Comparison of ENCODE assay signal across 21 cellular contexts in the genomic region with DNA sequence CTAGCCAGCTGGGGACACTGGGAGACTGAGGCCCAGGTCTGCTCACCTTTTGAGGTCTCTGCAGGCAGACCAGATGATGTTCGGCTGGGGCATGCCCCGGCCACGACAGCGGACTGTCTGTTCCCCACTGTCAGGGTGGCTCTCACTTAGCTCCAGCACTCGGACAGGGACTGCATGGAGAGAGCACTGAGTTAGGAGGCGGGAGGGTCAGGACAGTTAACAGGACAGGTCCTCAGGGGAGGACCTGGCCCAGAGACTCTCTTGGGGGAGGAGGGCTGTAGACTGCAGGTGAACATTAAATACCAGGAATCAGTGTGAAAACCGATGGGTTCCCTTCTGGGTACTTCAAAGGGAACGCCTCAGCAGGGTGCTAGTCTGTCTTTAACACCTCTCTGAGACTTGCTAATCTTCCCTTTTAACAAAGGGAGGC. TPM values are rescaled to one million over a fixed set of nuclear protein-coding genes. Genes with fewer than 3 reads are reported as not detected.
A peak's percentile ranks its signal among the peaks of the same experiment; 100 is the strongest.
DNase-seq lines count a peak whose midpoint lies in the region; ATAC-seq, FAIRE-seq and TF ChIP-seq lines count a peak whose summit lies in the region.
"Had no signal": no experiment of that assay in that cellular context is flagged by ENCODE, and none has a peak within 500 bp of the region (broad histone marks: within the 10 kb centered on the region; RNA-seq: fewer than 3 reads in every experiment).

No MANE protein-coding gene starts in this region.

- TF ChIP-seq POLR2A in H1 (IDR thresholded peaks at IDR 0.05; ENCODE audit: control extremely low read depth in 1 of 2, low read depth in 2 of 2, low read length in 2 of 2) = no peak

- H2BK20ac ChIP-seq in H1 (ENCODE audit: low read length) = no peak overlapping the region

- H4K8ac ChIP-seq in H1 (ENCODE audit: extremely low read depth, insufficient read depth, low read length) = no peak overlapping the region

- H3K79me1 ChIP-seq in H1 (ENCODE audit: low read depth, low read length) = no peaks in the 10 kb centered on the region

- H3K36me3 ChIP-seq in H1 (ENCODE audit: control insufficient read depth in 2 of 4, insufficient read depth in 4 of 4, low read length in 3 of 4) = no peaks in the 10 kb centered on the region
- peaks cover 0 to 2% (median 0%) of the 10 kb centered on the region in 4 donors for H3K36me3 ChIP-seq in liver (ENCODE audit: control insufficient read depth in 4 of 4, insufficient read depth in 3 of 4, low read depth in 1 of 4, low read length in 3 of 4)
- no peaks in the 10 kb centered on the region for H3K36me3 ChIP-seq in Caco-2 (ENCODE audit: control insufficient read depth, insufficient read depth, low read length)

- H2AFZ ChIP-seq in H1 (ENCODE audit: low read length) = no peak overlapping the region

- H3K9me3 ChIP-seq in H1 (ENCODE audit: insufficient read depth in 2 of 2, low read depth in 1 of 2, low read length in 1 of 2) (no peaks in the 10 kb centered on the region), liver (ENCODE audit: control insufficient read depth in 4 of 4, low read length in 3 of 4) (no peaks in the 10 kb centered on the region), Caco-2 (no peaks in the 10 kb centered on the region)
- H3K9me3 ChIP-seq: upper lobe of left lung had no signal

- CTCF ChIA-PET in H1 (lab: Charles Lee; ENCODE audit: partially characterized antibody) (interaction anchor here (0.7 to 16.9 kb wide), 33 partner anchors 8 to 266 kb away, joined by 3 to 188 read pairs (median 4); no protein-coding TSS in a partner anchor), Caco-2 (lab: Charles Lee) (interaction anchor here (0.7 to 2.6 kb wide), 3 partner anchors 43 to 88 kb away, joined by 3 to 7 read pairs (median 4); no protein-coding TSS in a partner anchor)

- peaks cover 0 to 9% of the 10 kb centered on the region in 2 experiments for H4K20me1 ChIP-seq in H1 (replicated peaks in 1 of 2; ENCODE audit: control insufficient read depth in 1 of 2, insufficient read depth in 2 of 2, low read length in 2 of 2)

- no peak overlapping the region for H4K5ac ChIP-seq in H1 (ENCODE audit: insufficient read length, low read depth, low read length)

- H2BK120ac ChIP-seq in H1 (replicated peaks; ENCODE audit: low read depth, low read length) = no peak overlapping the region

- H3K4me2 ChIP-seq in H1 (ENCODE audit: insufficient read depth in 1 of 2, low read depth in 2 of 2, low read length in 2 of 2) = no peak overlapping the region

- H3K9ac ChIP-seq in H1 (replicated peaks in 1 of 4; ENCODE audit: extremely low read depth in 1 of 4, low read depth in 3 of 4, low read length in 3 of 4) = no peak overlapping the region
- no peak overlapping the region for H3K9ac ChIP-seq in liver (ENCODE audit: low read depth in 1 of 2, low read length in 2 of 2)

- no peaks in the 10 kb centered on the region for H3K23me2 ChIP-seq in H1 (ENCODE audit: low read depth, low read length)

- no TSS peak for BruUV-seq in Caco-2 (replicated peaks; lab: Mats Ljungman, UMichigan)

- H3K27ac Mint-ChIP-seq in natural killer cell (peak overlapping the region; percentile 45 to 74), Caco-2 (ENCODE audit: unreplicated experiment) (no peak overlapping the region)
- no peak overlapping the region for H3K27ac Mint-ChIP-seq in natural killer cell treated with Interleukin-12 subunit alpha and Interleukin-12 subunit beta and Interleukin-15 and Interleukin-18, amount 100 ng/mL, for 72 hours
- no peak overlapping the region for H3K27ac Mint-ChIP-seq in activated T-helper 1 cell treated with anti-CD3 and anti-CD28 coated beads, Interleukin-12 subunit alpha, Interleukin-12 subunit beta, Interleukin-2, Interleukin-4 antibody, amounts not matched to agents 30 ng/mL and 10 ng/mL and 1 ng/mL, durations not matched to agents 14 hours and 24 hours and 36 hours
- H3K27ac Mint-ChIP-seq: activated B cell treated with CpG ODN at 0.5 μM for 24 hours; activated naive CD8-positive, alpha-beta T cell treated with anti-CD3 and anti-CD28 coated beads, Interleukin-2, amount 50 U/mL, for 24 hours; activated T-helper 2 cell treated with anti-CD3 and anti-CD28 coated beads, Interferon-gamma antibody, Interleukin-2, Interleukin-4, amounts not matched to agents 10 μg/mL and 5 μg/mL and 100 μg/mL, durations not matched to agents 14 hours and 24 hours and 36 hours; T-helper 17 cell had no signal

- H3K4me1 ChIP-seq in H1 (replicated peaks in 1 of 4; ENCODE audit: control insufficient read depth in 3 of 4, insufficient read depth in 4 of 4, low read length in 3 of 4) (peaks cover 5 to 12% (median 6%) of the 10 kb centered on the region in 4 experiments; a peak in 6 of 7 replicates), liver (ENCODE audit: control insufficient read depth in 4 of 4, insufficient read depth in 4 of 4, low read length in 3 of 4) (peaks cover 0 to 33% (median 21%) of the 10 kb centered on the region in 4 donors), Caco-2 (peaks cover 10% of the 10 kb centered on the region)

- TF ChIP-seq EP300 in H1 (IDR thresholded peaks at IDR 0.05; ENCODE audit: borderline replicate concordance in 1 of 2, low read depth in 2 of 2, low read length in 2 of 2) = no peak

- H4K91ac ChIP-seq in H1 (replicated peaks; ENCODE audit: insufficient read length, low read length) = no peak overlapping the region

- no peak overlapping the region for H2AK5ac ChIP-seq in H1 (ENCODE audit: low read depth, low read length)

- no peak for DNase-seq in natural killer cell
- DNase-seq in natural killer cell treated with Interleukin-12 subunit alpha and Interleukin-12 subunit beta and Interleukin-15 and Interleukin-18, amount 100 ng/mL, for 72 hours (ENCODE audit: low spot score) = no peak
- DNase-seq in H1 (ENCODE audit: low read depth in 1 of 2, low spot score in 2 of 2) = no peak
- DNase-seq in activated T-helper 1 cell treated with anti-CD3 and anti-CD28 coated beads, Interleukin-12 subunit alpha, Interleukin-12 subunit beta, Interleukin-2, Interleukin-4 antibody, amounts not matched to agents 30 ng/mL and 10 ng/mL and 1 ng/mL, durations not matched to agents 14 hours and 24 hours and 36 hours (ENCODE audit: low spot score) = no peak
- no peak for DNase-seq in Caco-2
- DNase-seq: GOT3, NCI-H510A, T-helper 17 cell had no signal

- H2BK12ac ChIP-seq in H1 (ENCODE audit: low read depth, low read length) = no peak overlapping the region

- H3K27me3 ChIP-seq in H1 (replicated peaks in 1 of 4; ENCODE audit: control insufficient read depth in 3 of 4, extremely low read depth in 1 of 4, insufficient read depth in 3 of 4, low read length in 3 of 4) = peaks cover 0 to 5% (median 3%) of the 10 kb centered on the region in 4 experiments; a peak in 3 of 7 replicates
- no peaks in the 10 kb centered on the region for H3K27me3 ChIP-seq in liver (ENCODE audit: control insufficient read depth in 4 of 4, insufficient read depth in 4 of 4, low read length in 3 of 4)
- H3K27me3 ChIP-seq in Caco-2 (replicated peaks; ENCODE audit: control insufficient read depth, insufficient read depth, low read length) = no peaks in the 10 kb centered on the region
- H3K27me3 ChIP-seq: upper lobe of left lung had no signal

- H3K27ac ChIP-seq in H1 (ENCODE audit: low read depth, low read length) (no peak overlapping the region), liver (ENCODE audit: low read depth in 1 of 2, low read length in 2 of 2) (peak overlapping the region; percentile 65 to 66)

- peak; percentile 52 to 78 (median 65) for ATAC-seq in natural killer cell
- ATAC-seq in natural killer cell treated with Interleukin-12 subunit alpha and Interleukin-12 subunit beta and Interleukin-15 and Interleukin-18, amount 100 ng/mL, for 72 hours = no peak
- ATAC-seq in HG02610 (IDR thresholded peaks at IDR 0.05; ENCODE audit: unreplicated experiment) = no peak
- ATAC-seq in HG03095 (IDR thresholded peaks at IDR 0.05; ENCODE audit: unreplicated experiment) = no peak

- no peak; a peak in 1 of 4 replicates for TF ChIP-seq RAD21 in H1 (IDR thresholded peaks at IDR 0.05 in 1 of 2, conservative IDR thresholded peaks at IDR 0.05 in 1 of 2; ENCODE audit: low read depth in 2 of 2, low read length in 2 of 2)
- TF ChIP-seq RAD21 in liver (IDR thresholded peaks at IDR 0.05) = no peak

- no peak overlapping the region for H2BK15ac ChIP-seq in H1 (ENCODE audit: low read length)

- no peaks in the 10 kb centered on the region for H3K36me3 Mint-ChIP-seq in natural killer cell
- no peaks in the 10 kb centered on the region for H3K36me3 Mint-ChIP-seq in natural killer cell treated with Interleukin-12 subunit alpha and Interleukin-12 subunit beta and Interleukin-15 and Interleukin-18, amount 100 ng/mL, for 72 hours
- H3K36me3 Mint-ChIP-seq in activated T-helper 1 cell treated with anti-CD3 and anti-CD28 coated beads, Interleukin-12 subunit alpha, Interleukin-12 subunit beta, Interleukin-2, Interleukin-4 antibody, amounts not matched to agents 30 ng/mL and 10 ng/mL and 1 ng/mL, durations not matched to agents 14 hours and 24 hours and 36 hours (ENCODE audit: low read depth) = no peaks in the 10 kb centered on the region
- no peaks in the 10 kb centered on the region for H3K36me3 Mint-ChIP-seq in Caco-2 (ENCODE audit: insufficient read depth, unreplicated experiment)
- H3K36me3 Mint-ChIP-seq: CD4-positive, alpha-beta memory T cell had no signal

- FAIRE-seq in H1 (lab: Jason Lieb, UNC) = no peak
- FAIRE-seq: bronchial epithelial cell had no signal

- H3K23ac ChIP-seq in H1 (ENCODE audit: insufficient read length) = no peak overlapping the region

- H3K4me1 Mint-ChIP-seq in natural killer cell = peaks cover 21 to 43% of the 10 kb centered on the region in 2 donors
- peaks cover 21 to 26% of the 10 kb centered on the region in 2 donors for H3K4me1 Mint-ChIP-seq in natural killer cell treated with Interleukin-12 subunit alpha and Interleukin-12 subunit beta and Interleukin-15 and Interleukin-18, amount 100 ng/mL, for 72 hours (ENCODE audit: low read depth in 2 of 2)
- H3K4me1 Mint-ChIP-seq in activated T-helper 1 cell treated with anti-CD3 and anti-CD28 coated beads, Interleukin-12 subunit alpha, Interleukin-12 subunit beta, Interleukin-2, Interleukin-4 antibody, amounts not matched to agents 30 ng/mL and 10 ng/mL and 1 ng/mL, durations not matched to agents 14 hours and 24 hours and 36 hours (ENCODE audit: low read depth) = peaks cover 5% of the 10 kb centered on the region
- peaks cover 9% of the 10 kb centered on the region for H3K4me1 Mint-ChIP-seq in Caco-2 (ENCODE audit: low read depth, unreplicated experiment)
- H3K4me1 Mint-ChIP-seq: activated B cell treated with CpG ODN at 0.5 μM for 24 hours; activated naive CD8-positive, alpha-beta T cell treated with anti-CD3 and anti-CD28 coated beads, Interleukin-2, amount 50 U/mL, for 24 hours; CD4-positive, alpha-beta memory T cell had no signal

- 80% methylated on average over 8 of the region's 8 CpGs; no CpG with 5 or more reads in 1 of the 2 experiments for WGBS in H1 (ENCODE audit: extremely low coverage in 1 of 2, insufficient coverage in 1 of 2, insufficient read length in 1 of 2, insufficient replicate concordance in 2 of 2, low coverage in 1 of 2, low lambda C conversion rate in 2 of 2, missing lambda C conversion rate in 1 of 2), 2 experiments
- WGBS in liver = 83% methylated on average over 8 of the region's 8 CpGs

- no peak for TF ChIP-seq CTCF in natural killer cell (IDR thresholded peaks at IDR 0.05)
- TF ChIP-seq CTCF in H1 (IDR thresholded peaks at IDR 0.05; ENCODE audit: control extremely low read depth in 1 of 3, insufficient read depth in 1 of 3, low read depth in 1 of 3, low read length in 3 of 3) = no peak
- TF ChIP-seq CTCF in liver (IDR thresholded peaks at IDR 0.05; ENCODE audit: low read depth, low read length, missing input control) = no peak
- no peak for TF ChIP-seq CTCF in Caco-2 (IDR thresholded peaks at IDR 0.05; ENCODE audit: insufficient read depth in 1 of 2, low read depth in 1 of 2, low read length in 1 of 2, severe bottlenecking in 1 of 2, unreplicated experiment in 1 of 2)

- H3K14ac ChIP-seq in H1 (ENCODE audit: insufficient read length) = no peak overlapping the region

- H3K9me3 Mint-ChIP-seq in natural killer cell (no peaks in the 10 kb centered on the region), Caco-2 (ENCODE audit: unreplicated experiment) (no peaks in the 10 kb centered on the region)
- H3K9me3 Mint-ChIP-seq in natural killer cell treated with Interleukin-12 subunit alpha and Interleukin-12 subunit beta and Interleukin-15 and Interleukin-18, amount 100 ng/mL, for 72 hours = no peaks in the 10 kb centered on the region
- H3K9me3 Mint-ChIP-seq in activated T-helper 1 cell treated with anti-CD3 and anti-CD28 coated beads, Interleukin-12 subunit alpha, Interleukin-12 subunit beta, Interleukin-2, Interleukin-4 antibody, amounts not matched to agents 30 ng/mL and 10 ng/mL and 1 ng/mL, durations not matched to agents 14 hours and 24 hours and 36 hours = no peaks in the 10 kb centered on the region
- H3K9me3 Mint-ChIP-seq: activated B cell treated with CpG ODN at 0.5 μM for 24 hours; activated naive CD8-positive, alpha-beta T cell treated with anti-CD3 and anti-CD28 coated beads, Interleukin-2, amount 50 U/mL, for 24 hours; activated T-helper 2 cell treated with anti-CD3 and anti-CD28 coated beads, Interferon-gamma antibody, Interleukin-2, Interleukin-4, amounts not matched to agents 10 μg/mL and 5 μg/mL and 100 μg/mL, durations not matched to agents 14 hours and 24 hours and 36 hours; CD4-positive, alpha-beta memory T cell; mesothelial cell of epicardium had no signal

- H3K56ac ChIP-seq in H1 (replicated peaks; ENCODE audit: insufficient read length, low read depth, low read length) = no peak overlapping the region

- no peak overlapping the region for H3K4me3 ChIP-seq in H1 (ENCODE audit: extremely low read depth in 1 of 4, insufficient read depth in 2 of 4, low read depth in 3 of 4, low read length in 4 of 4)
- H3K4me3 ChIP-seq in liver (ENCODE audit: low read depth in 1 of 3, low read length in 3 of 3) = no peak overlapping the region
- no peak overlapping the region for H3K4me3 ChIP-seq in Caco-2 (ENCODE audit: low read depth, low read length)

- POLR2A ChIA-PET in H1 (lab: Charles Lee; ENCODE audit: partially characterized antibody) (no interaction called here), Caco-2 (lab: Charles Lee) (no interaction called here)

- H2BK5ac ChIP-seq in H1 (ENCODE audit: low read depth, low read length) = no peak overlapping the region

- intact Hi-C loops in natural killer cell (cut with micrococcal nuclease) = loop anchor here (1.0 to 2.0 kb wide), 3 partner anchors 44 to 306 kb away; no protein-coding TSS in a partner anchor
- intact Hi-C loops in activated T-helper 1 cell treated with anti-CD3 and anti-CD28 coated beads, Interleukin-12 subunit alpha, Interleukin-12 subunit beta, Interleukin-2, Interleukin-4 antibody, amounts not matched to agents 30 ng/mL and 10 ng/mL and 1 ng/mL, durations not matched to agents 14 hours and 24 hours and 36 hours (cut with micrococcal nuclease) = loop anchor here (1.0 kb wide), 2 partner anchors 88 to 306 kb away; no protein-coding TSS in a partner anchor
- intact Hi-C loops in Caco-2 (cut with micrococcal nuclease; ENCODE audit: unreplicated experiment) = loop anchor here (1.0 kb wide), 5 partner anchors 31 to 220 kb away; no protein-coding TSS in a partner anchor

- H3K18ac ChIP-seq in H1 (ENCODE audit: extremely low read depth, low read length) = no peak overlapping the region

- H3K4ac ChIP-seq in H1 (replicated peaks; ENCODE audit: insufficient read length, low read depth, low read length) = no peak overlapping the region

- H3K4me3 Mint-ChIP-seq in natural killer cell = peak overlapping the region; percentile 0
- H3K4me3 Mint-ChIP-seq in natural killer cell treated with Interleukin-12 subunit alpha and Interleukin-12 subunit beta and Interleukin-15 and Interleukin-18, amount 100 ng/mL, for 72 hours = no peak overlapping the region
- H3K4me3 Mint-ChIP-seq in activated T-helper 1 cell treated with anti-CD3 and anti-CD28 coated beads, Interleukin-12 subunit alpha, Interleukin-12 subunit beta, Interleukin-2, Interleukin-4 antibody, amounts not matched to agents 30 ng/mL and 10 ng/mL and 1 ng/mL, durations not matched to agents 14 hours and 24 hours and 36 hours = no peak overlapping the region
- no peak overlapping the region for H3K4me3 Mint-ChIP-seq in Caco-2 (ENCODE audit: unreplicated experiment)
- H3K4me3 Mint-ChIP-seq: activated B cell treated with CpG ODN at 0.5 μM for 24 hours; activated naive CD8-positive, alpha-beta T cell treated with anti-CD3 and anti-CD28 coated beads, Interleukin-2, amount 50 U/mL, for 24 hours; CD4-positive, alpha-beta memory T cell; mesothelial cell of epicardium; T-helper 17 cell had no signal

- H3K27me3 Mint-ChIP-seq in natural killer cell (ENCODE audit: low read depth in 2 of 2) (peaks cover 0 to 3% of the 10 kb centered on the region in 2 donors), Caco-2 (ENCODE audit: insufficient read depth, unreplicated experiment) (no peaks in the 10 kb centered on the region)
- no peaks in the 10 kb centered on the region for H3K27me3 Mint-ChIP-seq in natural killer cell treated with Interleukin-12 subunit alpha and Interleukin-12 subunit beta and Interleukin-15 and Interleukin-18, amount 100 ng/mL, for 72 hours
- H3K27me3 Mint-ChIP-seq in activated T-helper 1 cell treated with anti-CD3 and anti-CD28 coated beads, Interleukin-12 subunit alpha, Interleukin-12 subunit beta, Interleukin-2, Interleukin-4 antibody, amounts not matched to agents 30 ng/mL and 10 ng/mL and 1 ng/mL, durations not matched to agents 14 hours and 24 hours and 36 hours (ENCODE audit: insufficient read depth) = peaks cover 4% of the 10 kb centered on the region
- H3K27me3 Mint-ChIP-seq: activated naive CD8-positive, alpha-beta T cell treated with anti-CD3 and anti-CD28 coated beads, Interleukin-2, amount 50 U/mL, for 24 hours had no signal

- no peaks in the 10 kb centered on the region for H3K79me2 ChIP-seq in H1 (ENCODE audit: control insufficient read depth in 1 of 2, insufficient read depth in 2 of 2, low read length in 2 of 2)

RNA-seq across cellular contexts. Expression of a gene that starts 25.1 kb away (rescaled TPM):
- 10 to 100 TPM; 44.8 to 93.1 (median 61.6) TPM for total RNA-seq in natural killer cell
- total RNA-seq in natural killer cell treated with Interleukin-12 subunit alpha and Interleukin-12 subunit beta and Interleukin-15 and Interleukin-18, amount 100 ng/mL, for 72 hours = 1 to 10 TPM; 4.4 to 9.0 TPM
- 13.7 and 15.9 TPM in 2 replicates for total RNA-seq in H1 (2021; fragmentation: NEBNext Ultra II Directional; extraction: Animal tissue kit (Norgen Biotek cat#: 25700))
- 4.2 and 5.9 TPM in 2 replicates for polyA plus RNA-seq in H1 (2011; rRNA removed)
- polyA plus RNA-seq in H1 (2011; cell fraction: cytosol; rRNA removed) = 3.6 TPM
- 12.1 TPM for polyA plus RNA-seq in H1 (2011; cell fraction: nucleus; rRNA removed)
- 4.0 to 5.6 TPM (median 5.0 TPM) in 4 replicates for polyA plus RNA-seq in H1 (2012, experiment 1 of 2)
- polyA plus RNA-seq in H1 (2012, experiment 2 of 2) = 3.9 TPM
- polyA plus RNA-seq in H1 (2013, experiment 1 of 2) = 14.2 TPM
- polyA plus RNA-seq in H1 (2013, experiment 2 of 2) = 15.0 TPM
- 15.1 and 15.7 TPM in 2 replicates for polyA minus RNA-seq in H1 (2011; rRNA and poly(A)+ RNA removed)
- 6.9 TPM for polyA minus RNA-seq in H1 (2011; cell fraction: cytosol; rRNA and poly(A)+ RNA removed)
- 21.7 TPM for polyA minus RNA-seq in H1 (2011; cell fraction: nucleus; rRNA and poly(A)+ RNA removed)
- total RNA-seq in liver = 10 to 100 TPM; 10.6 to 13.1 TPM
- 1 to 10 TPM; 5.2 to 6.1 TPM for polyA plus RNA-seq in liver
- total RNA-seq in activated T-helper 1 cell treated with anti-CD3 and anti-CD28 coated beads, Interleukin-12 subunit alpha, Interleukin-12 subunit beta, Interleukin-2, Interleukin-4 antibody, amounts not matched to agents 30 ng/mL and 10 ng/mL and 1 ng/mL, durations not matched to agents 14 hours and 24 hours and 36 hours = 0.76 and 1.0 TPM in 2 replicates
- 5.9 and 7.2 TPM in 2 replicates for total RNA-seq in Caco-2 (2022)
- total RNA-seq: CD4-positive, alpha-beta memory T cell had no signal
- polyA plus RNA-seq: CD4-positive, alpha-beta memory T cell had no signal

RNA-seq across cellular contexts. Expression of a gene that starts 36.1 kb away (rescaled TPM):
- total RNA-seq in natural killer cell (not detected), liver (not detected), Caco-2 (2022) (0.29 and 0.65 TPM in 2 replicates)
- not detected for total RNA-seq in natural killer cell treated with Interleukin-12 subunit alpha and Interleukin-12 subunit beta and Interleukin-15 and Interleukin-18, amount 100 ng/mL, for 72 hours
- total RNA-seq in H1 (2021; fragmentation: NEBNext Ultra II Directional; extraction: Animal tissue kit (Norgen Biotek cat#: 25700)) = not detected in 2 replicates
- polyA plus RNA-seq in H1 (2011; rRNA removed) (0.06 TPM in 1 of 2 replicates, not detected in the other), liver (not detected)
- polyA plus RNA-seq in H1 (2011; cell fraction: cytosol; rRNA removed) = not detected
- polyA plus RNA-seq in H1 (2011; cell fraction: nucleus; rRNA removed) = not detected
- not detected in 4 replicates for polyA plus RNA-seq in H1 (2012, experiment 1 of 2)
- 0.13 TPM for polyA plus RNA-seq in H1 (2012, experiment 2 of 2)
- 0.06 TPM for polyA plus RNA-seq in H1 (2013, experiment 1 of 2)
- 0.04 TPM for polyA plus RNA-seq in H1 (2013, experiment 2 of 2)
- polyA minus RNA-seq in H1 (2011; rRNA and poly(A)+ RNA removed) = not detected in 2 replicates
- not detected for polyA minus RNA-seq in H1 (2011; cell fraction: cytosol; rRNA and poly(A)+ RNA removed)
- not detected for polyA minus RNA-seq in H1 (2011; cell fraction: nucleus; rRNA and poly(A)+ RNA removed)
- total RNA-seq in activated T-helper 1 cell treated with anti-CD3 and anti-CD28 coated beads, Interleukin-12 subunit alpha, Interleukin-12 subunit beta, Interleukin-2, Interleukin-4 antibody, amounts not matched to agents 30 ng/mL and 10 ng/mL and 1 ng/mL, durations not matched to agents 14 hours and 24 hours and 36 hours = not detected in 2 replicates
- total RNA-seq: activated B cell treated with CpG ODN at 0.5 μM for 24 hours; activated CD8-positive, alpha-beta memory T cell treated with anti-CD3 and anti-CD28 coated beads for 36 hours; activated T-helper 2 cell treated with anti-CD3 and anti-CD28 coated beads, Interferon-gamma antibody, Interleukin-2, Interleukin-4, amounts not matched to agents 10 μg/mL and 5 μg/mL and 100 μg/mL, durations not matched to agents 14 hours and 24 hours and 36 hours; bronchial epithelial cell; CD4-positive, alpha-beta memory T cell; esophagus mucosa; T-helper 17 cell had no signal
- polyA plus RNA-seq: CD4-positive, alpha-beta memory T cell; keratinocyte had no signal

RNA-seq across cellular contexts. Expression of a gene that starts 44.2 kb away (rescaled TPM):
- 10 to 100 TPM in 1 of 3 donors, 1 to 10 TPM in 2; 4.9 to 39.0 (median 7.8) TPM for total RNA-seq in natural killer cell
- total RNA-seq in natural killer cell treated with Interleukin-12 subunit alpha and Interleukin-12 subunit beta and Interleukin-15 and Interleukin-18, amount 100 ng/mL, for 72 hours = 1 to 10 TPM in 1 of 2 donors, not detected in 1; 1.4 TPM
- total RNA-seq in H1 (2021; fragmentation: NEBNext Ultra II Directional; extraction: Animal tissue kit (Norgen Biotek cat#: 25700)) = not detected in 2 replicates
- 0.12 TPM in 1 of 2 replicates, not detected in the other for polyA plus RNA-seq in H1 (2011; rRNA removed)
- not detected for polyA plus RNA-seq in H1 (2011; cell fraction: cytosol; rRNA removed)
- not detected for polyA plus RNA-seq in H1 (2011; cell fraction: nucleus; rRNA removed)
- 0.14 TPM in 1 of 4 replicates, not detected in the others for polyA plus RNA-seq in H1 (2012, experiment 1 of 2)
- 0.08 TPM for polyA plus RNA-seq in H1 (2012, experiment 2 of 2)
- 0.08 TPM for polyA plus RNA-seq in H1 (2013, experiment 1 of 2)
- polyA plus RNA-seq in H1 (2013, experiment 2 of 2) = 0.04 TPM
- polyA minus RNA-seq in H1 (2011; rRNA and poly(A)+ RNA removed) = not detected in 2 replicates
- not detected for polyA minus RNA-seq in H1 (2011; cell fraction: cytosol; rRNA and poly(A)+ RNA removed)
- polyA minus RNA-seq in H1 (2011; cell fraction: nucleus; rRNA and poly(A)+ RNA removed) = not detected
- total RNA-seq in liver = 10 to 100 TPM; 26.4 to 46.2 TPM
- polyA plus RNA-seq in liver = 10 to 100 TPM in 1 of 2 donors, 1 to 10 TPM in 1; 5.4 to 17.9 TPM
- total RNA-seq in activated T-helper 1 cell treated with anti-CD3 and anti-CD28 coated beads, Interleukin-12 subunit alpha, Interleukin-12 subunit beta, Interleukin-2, Interleukin-4 antibody, amounts not matched to agents 30 ng/mL and 10 ng/mL and 1 ng/mL, durations not matched to agents 14 hours and 24 hours and 36 hours = 0.10 TPM in 1 of 2 replicates, not detected in the other
- total RNA-seq in Caco-2 (2022) = 5.8 and 8.2 TPM in 2 replicates
- total RNA-seq: activated CD8-positive, alpha-beta memory T cell treated with anti-CD3 and anti-CD28 coated beads for 36 hours; bronchial epithelial cell had no signal
- polyA plus RNA-seq: keratinocyte had no signal

RNA-seq across cellular contexts. Expression of a gene that starts 59.4 kb away (rescaled TPM):
- not detected for total RNA-seq in natural killer cell
- total RNA-seq in natural killer cell treated with Interleukin-12 subunit alpha and Interleukin-12 subunit beta and Interleukin-15 and Interleukin-18, amount 100 ng/mL, for 72 hours = not detected
- 0.07 TPM in 1 of 2 replicates, not detected in the other for total RNA-seq in H1 (2021; fragmentation: NEBNext Ultra II Directional; extraction: Animal tissue kit (Norgen Biotek cat#: 25700))
- polyA plus RNA-seq in H1 (2011; rRNA removed) = 0.02 and 0.12 TPM in 2 replicates
- 0.04 TPM for polyA plus RNA-seq in H1 (2011; cell fraction: cytosol; rRNA removed)
- 0.58 TPM for polyA plus RNA-seq in H1 (2011; cell fraction: nucleus; rRNA removed)
- 0.09 to 0.13 TPM (median 0.11 TPM) in 3 of 4 replicates, not detected in the other for polyA plus RNA-seq in H1 (2012, experiment 1 of 2)
- polyA plus RNA-seq in H1 (2012, experiment 2 of 2) = not detected
- polyA plus RNA-seq in H1 (2013, experiment 1 of 2) = 0.06 TPM
- 0.06 TPM for polyA plus RNA-seq in H1 (2013, experiment 2 of 2)
- polyA minus RNA-seq in H1 (2011; rRNA and poly(A)+ RNA removed) = 0.41 TPM in 1 of 2 replicates, not detected in the other
- not detected for polyA minus RNA-seq in H1 (2011; cell fraction: cytosol; rRNA and poly(A)+ RNA removed)
- polyA minus RNA-seq in H1 (2011; cell fraction: nucleus; rRNA and poly(A)+ RNA removed) = not detected
- total RNA-seq in liver = not detected
- polyA plus RNA-seq in liver = not detected
- total RNA-seq in activated T-helper 1 cell treated with anti-CD3 and anti-CD28 coated beads, Interleukin-12 subunit alpha, Interleukin-12 subunit beta, Interleukin-2, Interleukin-4 antibody, amounts not matched to agents 30 ng/mL and 10 ng/mL and 1 ng/mL, durations not matched to agents 14 hours and 24 hours and 36 hours = not detected in 2 replicates
- not detected in 2 replicates for total RNA-seq in Caco-2 (2022)
- total RNA-seq: activated B cell treated with CpG ODN at 0.5 μM for 24 hours; activated CD8-positive, alpha-beta memory T cell treated with anti-CD3 and anti-CD28 coated beads for 36 hours; activated T-helper 2 cell treated with anti-CD3 and anti-CD28 coated beads, Interferon-gamma antibody, Interleukin-2, Interleukin-4, amounts not matched to agents 10 μg/mL and 5 μg/mL and 100 μg/mL, durations not matched to agents 14 hours and 24 hours and 36 hours; bronchial epithelial cell; CD4-positive, alpha-beta memory T cell; esophagus mucosa; mesothelial cell of epicardium; T-helper 17 cell had no signal
- polyA plus RNA-seq: CD4-positive, alpha-beta memory T cell; keratinocyte had no signal

Comparison
In these comparisons a context has a peak if more than half of its experiments do, and no peak if none do; other contexts are left out.
1. ATAC-seq: peak in natural killer cell (3 of 3); none in natural killer cell treated with Interleukin-12 subunit alpha and Interleukin-12 subunit beta and Interleukin-15 and Interleukin-18, amount 100 ng/mL, for 72 hours (0 of 2), HG02610 (single experiment) and HG03095 (single experiment).
2. H3K27ac Mint-ChIP-seq: peak in natural killer cell (2 of 2); none in natural killer cell treated with Interleukin-12 subunit alpha and Interleukin-12 subunit beta and Interleukin-15 and Interleukin-18, amount 100 ng/mL, for 72 hours (0 of 2), activated T-helper 1 cell treated with anti-CD3 and anti-CD28 coated beads, Interleukin-12 subunit alpha, Interleukin-12 subunit beta, Interleukin-2, Interleukin-4 antibody, amounts not matched to agents 30 ng/mL and 10 ng/mL and 1 ng/mL, durations not matched to agents 14 hours and 24 hours and 36 hours (single experiment) and Caco-2 (single experiment).